9 cellular contexts compared by ENCODE assay signal in genomic region chr3:71131385-71131871, GRCh38.
DNase-seq lines count a peak whose midpoint lies in the region; ATAC-seq and TF ChIP-seq lines count a peak whose summit lies in the region.
"Had no signal": no experiment of that assay in that cellular context is flagged by ENCODE, and none has a peak within 500 bp of the region (broad histone marks: within the 10 kb centered on the region; RNA-seq: fewer than 3 reads in every experiment).

No MANE protein-coding gene starts in this region.

- no peak overlapping the region for H2BK5ac ChIP-seq in IMR-90 (ENCODE audit: low read depth, low read length, poor library complexity, severe bottlenecking)

- ATAC-seq in IMR-90 (ENCODE audit: low read depth): no peak
- no peak for ATAC-seq in GM21717 (IDR thresholded peaks at IDR 0.05; ENCODE audit: unreplicated experiment)
- ATAC-seq in GM18873 (IDR thresholded peaks at IDR 0.05; ENCODE audit: low FRiP score, unreplicated experiment): no peak
- no peak for ATAC-seq in HG03159 (IDR thresholded peaks at IDR 0.05; ENCODE audit: unreplicated experiment)

- TF ChIP-seq POLR2A in IMR-90 (IDR thresholded peaks at IDR 0.05; ENCODE audit: low read depth, low read length): no peak

- no peaks in the 10 kb centered on the region for H4K20me1 ChIP-seq in IMR-90 (ENCODE audit: insufficient read depth, low read length)
- no peaks in the 10 kb centered on the region for H4K20me1 ChIP-seq in neural progenitor cell (ENCODE audit: low read depth)

- dilution Hi-C loops in IMR-90 (cut with HindIII; ENCODE audit: low sequenced_read_pairs, unreplicated experiment): no loop called here

- CTCF ChIA-PET in A673 (lab: Charles Lee) (no interaction called here), IMR-90 (lab: Yijun Ruan, JAX) (no interaction called here)

- no peak overlapping the region for H4K5ac ChIP-seq in IMR-90 (ENCODE audit: low read depth, low read length)

- H3K27ac ChIP-seq in A673 (ENCODE audit: low read depth, low read length, poor library complexity, severe bottlenecking) (peak overlapping the region; percentile 37), IMR-90 (ENCODE audit: insufficient read depth, low read length) (no peak overlapping the region), colonic mucosa (peak overlapping the region; percentile 88), neural progenitor cell (no peak overlapping the region)

- H2AK9ac ChIP-seq in IMR-90 (replicated peaks; ENCODE audit: low read depth, low read length, poor library complexity): no peak overlapping the region

- H3K36me3 ChIP-seq in A673 (ENCODE audit: insufficient read depth, low read length, poor library complexity, severe bottlenecking) (no peaks in the 10 kb centered on the region), IMR-90 (ENCODE audit: control insufficient read depth, insufficient read depth, low read length) (no peaks in the 10 kb centered on the region), colonic mucosa (no peaks in the 10 kb centered on the region), neural progenitor cell (no peaks in the 10 kb centered on the region)

- H3K4me2 ChIP-seq in IMR-90 (ENCODE audit: low read depth, low read length) (no peak overlapping the region), neural progenitor cell (no peak overlapping the region)

- H3K4me3 Mint-ChIP-seq in neural progenitor cell: peak overlapping the region; percentile 85

- H3K9ac ChIP-seq in IMR-90 (ENCODE audit: low read depth, low read length) (no peak overlapping the region), colonic mucosa (ENCODE audit: low read depth in 2 of 2, low read length in 2 of 2) (peak overlapping the region in 1 of 2 donors; percentile 94), neural progenitor cell (no peak overlapping the region)

- no peak overlapping the region for H3K4me3 ChIP-seq in A673 (ENCODE audit: low read depth, low read length, poor library complexity, severe bottlenecking)
- no peak overlapping the region for H3K4me3 ChIP-seq in IMR-90 (ENCODE audit: insufficient read depth, low read depth, low read length)
- H3K4me3 ChIP-seq in colonic mucosa: no peak overlapping the region
- no peak overlapping the region for H3K4me3 ChIP-seq in neural progenitor cell

- H2BK120ac ChIP-seq in IMR-90 (ENCODE audit: low read depth, low read length): peak overlapping the region; percentile 39

- peak overlapping the region; percentile 19; the same call in 1 of the 2 replicates for H2BK20ac ChIP-seq in IMR-90 (ENCODE audit: low read depth, low read length)

- H3K14ac ChIP-seq in IMR-90 (replicated peaks; ENCODE audit: low read depth, low read length): no peak overlapping the region

- no peak overlapping the region for H2BK15ac ChIP-seq in IMR-90 (ENCODE audit: low read depth, low read length)

- H3K27ac Mint-ChIP-seq in neural progenitor cell: peak overlapping the region; percentile 89

- peaks cover 2% of the 10 kb centered on the region for H3K27me3 Mint-ChIP-seq in neural progenitor cell (ENCODE audit: insufficient read depth, low read depth)

- BruUV-seq in A673 (replicated peaks; lab: Mats Ljungman, UMichigan) (no TSS peak), IMR-90 (replicated peaks; lab: Mats Ljungman, UMichigan) (no TSS peak)

- TF ChIP-seq RAD21 in IMR-90 (IDR thresholded peaks at IDR 0.05; ENCODE audit: low read length): no peak

- no CpG with 5 or more reads among the region's 5 CpGs for WGBS in IMR-90 (ENCODE audit: extremely low coverage in 2 of 2, insufficient read length in 1 of 2), 2 experiments

- peak overlapping the region in 1 of 2 experiments; percentile 8; a peak in 1 of 4 replicates for H4K8ac ChIP-seq in IMR-90 (ENCODE audit: low read depth in 2 of 2, low read length in 2 of 2)

- no peak overlapping the region for H3K56ac ChIP-seq in IMR-90 (ENCODE audit: extremely low read depth, insufficient read depth, low read length)

- peak overlapping the region; percentile 25; the same call in 1 of the 2 replicates for H4K91ac ChIP-seq in IMR-90 (ENCODE audit: insufficient read depth, low read depth, low read length)

- H3K36me3 Mint-ChIP-seq in neural progenitor cell: no peaks in the 10 kb centered on the region

- no peaks in the 10 kb centered on the region for H3K27me3 ChIP-seq in A673 (replicated peaks; ENCODE audit: insufficient read depth, low read depth, low read length, poor library complexity)
- no peaks in the 10 kb centered on the region for H3K27me3 ChIP-seq in IMR-90 (ENCODE audit: control insufficient read depth, insufficient read depth, low read length)
- H3K27me3 ChIP-seq in colonic mucosa: no peaks in the 10 kb centered on the region
- H3K27me3 ChIP-seq in neural progenitor cell: no peaks in the 10 kb centered on the region

- H3K4ac ChIP-seq in IMR-90 (ENCODE audit: low read depth, low read length): peak overlapping the region; percentile 17; the same call in 1 of the 2 replicates

- intact Hi-C loops in A673 (cut with micrococcal nuclease; ENCODE audit: unreplicated experiment) (no loop called here), IMR-90 (cut with micrococcal nuclease) (loop anchor here (2.0 to 5.0 kb wide), 2 partner anchors 96 to 521 kb away; no protein-coding TSS in a partner anchor), colonic mucosa (cut with DNase I) (loop anchor here (5.0 kb wide), 1 partner anchor 451 kb away; the partner anchor contains the start of gene FOXP1)

- no peak overlapping the region for H2AFZ ChIP-seq in IMR-90 (replicated peaks; ENCODE audit: low read length, poor library complexity)
- no peak overlapping the region for H2AFZ ChIP-seq in neural progenitor cell (replicated peaks)

- no peak overlapping the region for H2AK5ac ChIP-seq in IMR-90 (ENCODE audit: low read depth, low read length)

- H3K4me1 ChIP-seq in A673 (ENCODE audit: insufficient read depth, low read length, poor library complexity, severe bottlenecking) (peaks cover 50% of the 10 kb centered on the region), IMR-90 (ENCODE audit: control insufficient read depth, insufficient read depth, low read length) (peaks cover 11% of the 10 kb centered on the region), colonic mucosa (peaks cover 10% of the 10 kb centered on the region), neural progenitor cell (peaks cover 26% of the 10 kb centered on the region)

- H3K9me3 ChIP-seq in A673 (ENCODE audit: low read depth, low read length, poor library complexity, severe bottlenecking) (no peaks in the 10 kb centered on the region), IMR-90 (ENCODE audit: control insufficient read depth, insufficient read depth, low read length) (no peaks in the 10 kb centered on the region), colonic mucosa (no peaks in the 10 kb centered on the region), neural progenitor cell (ENCODE audit: low read depth) (no peaks in the 10 kb centered on the region)

- no peaks in the 10 kb centered on the region for H3K9me1 ChIP-seq in IMR-90 (ENCODE audit: insufficient read depth, low read length)

- no peaks in the 10 kb centered on the region for H3F3A ChIP-seq in neural progenitor cell (ENCODE audit: low read depth)

- no peaks in the 10 kb centered on the region for H3K9me3 Mint-ChIP-seq in neural progenitor cell

- TF ChIP-seq CTCF in A673 (conservative IDR thresholded peaks at IDR 0.05; ENCODE audit: low read depth, low read length) (no peak), IMR-90 (conservative IDR thresholded peaks at IDR 0.05; ENCODE audit: low read depth, low read length) (no peak), colonic mucosa (IDR thresholded peaks at IDR 0.05) (no peak), neural progenitor cell (IDR thresholded peaks at IDR 0.05) (no peak)

- H3K18ac ChIP-seq in IMR-90 (ENCODE audit: low read depth, low read length): no peak overlapping the region; the same call in 1 of the 2 replicates

- H3K4me1 Mint-ChIP-seq in neural progenitor cell: peaks cover 82% of the 10 kb centered on the region

- peaks cover 7 to 41% of the 10 kb centered on the region in 2 experiments for H3K79me1 ChIP-seq in IMR-90 (ENCODE audit: low read depth in 1 of 2, low read length in 2 of 2)

- in situ Hi-C loops in IMR-90 (cut with MboI; ENCODE audit: low sequenced_read_pairs): loop anchor here (10.0 kb wide), 2 partner anchors 173 to 453 kb away; partner anchors contain the start of gene FOXP1

- peak; percentile 18 for DNase-seq in A673 (ENCODE audit: low spot score)
- DNase-seq in IMR-90: no peak
- no peak for DNase-seq in colonic mucosa
- DNase-seq in neural progenitor cell (ENCODE audit: low spot score): no peak
- DNase-seq in mesenteric fat pad (ENCODE audit: low spot score): no peak
- DNase-seq: NCI-H510A had no signal

- H3K79me2 ChIP-seq in neural progenitor cell (ENCODE audit: low read depth): no peaks in the 10 kb centered on the region

- POLR2A ChIA-PET in A673 (lab: Charles Lee; ENCODE audit: low non-redundant PET): no interaction called here
- POLR2A ChIA-PET in IMR-90 (lab: Charles Lee; ENCODE audit: unreplicated experiment): no interaction called here

- no peak overlapping the region for H3K23ac ChIP-seq in IMR-90 (ENCODE audit: low read depth, low read length)

TF ChIP-seq in IMR-90, 13 proteins besides CTCF, POLR2A, EP300 and RAD21:
- TF ChIP-seq CEBPB (IDR thresholded peaks at IDR 0.05; ENCODE audit: low read depth, low read length): no peak

Comparison
In these comparisons a context has a peak if more than half of its experiments do, and no peak if none do; other contexts are left out.
1. H3K27ac ChIP-seq: peak in A673 (single experiment) and colonic mucosa (single experiment); none in IMR-90 (single experiment) and neural progenitor cell (single experiment).